ENCODE assay signal across 8 cellular contexts in genomic region chr1:204446413-204447111, GRCh38.
DNase-seq lines count a peak whose midpoint lies in the region; ATAC-seq and TF ChIP-seq lines count a peak whose summit lies in the region.

No MANE protein-coding gene starts in this region.

- TF ChIP-seq CTCF in VCaP (conservative IDR thresholded peaks at IDR 0.05), result peak; percentile 81
- peak; percentile 88 for TF ChIP-seq CTCF in brain microvascular endothelial cell (IDR thresholded peaks at IDR 0.05; ENCODE audit: low read depth, low read length, missing control alignments)

- H3K27ac ChIP-seq in VCaP, result no peak overlapping the region
- H3K27ac ChIP-seq in brain microvascular endothelial cell, result no peak overlapping the region

- ATAC-seq in HG02610 (IDR thresholded peaks at IDR 0.05; ENCODE audit: unreplicated experiment), result peak; percentile 66
- no peak for ATAC-seq in HG02840 (IDR thresholded peaks at IDR 0.05; ENCODE audit: low FRiP score, unreplicated experiment)

- no peak overlapping the region for H3K4me3 ChIP-seq in brain microvascular endothelial cell (ENCODE audit: low read depth, low read length)

- DNase-seq in DMS79 (lab: John Stamatoyannopoulos, UW) (peak; percentile 94), NCI-H2107 treated with DMSO at 0.1 percent for 48 hours (lab: John Stamatoyannopoulos, UW; ENCODE audit: unreplicated experiment) (peak; percentile 99), brain microvascular endothelial cell (peak; percentile 53), iPS-NIHi7 (ENCODE audit: extremely low spot score) (peak; percentile 94)
- peak; percentile 80 for DNase-seq in stimulated activated CD4-positive, alpha-beta T cell treated with anti-CD3 and anti-CD28 coated beads, Interleukin-15, amount 100 ng/mL, for 24 hours

- H3K36me3 ChIP-seq in brain microvascular endothelial cell (replicated peaks), result no peaks in the 10 kb centered on the region

- in situ Hi-C loops in brain microvascular endothelial cell (cut with HindIII; ENCODE audit: low pct_ligation_motif_present, low sequenced_read_pairs), result no loop called here

- no peaks in the 10 kb centered on the region for H3K27me3 ChIP-seq in brain microvascular endothelial cell (replicated peaks)
